1 cellular context compared by ENCODE assay signal in the genomic region with DNA sequence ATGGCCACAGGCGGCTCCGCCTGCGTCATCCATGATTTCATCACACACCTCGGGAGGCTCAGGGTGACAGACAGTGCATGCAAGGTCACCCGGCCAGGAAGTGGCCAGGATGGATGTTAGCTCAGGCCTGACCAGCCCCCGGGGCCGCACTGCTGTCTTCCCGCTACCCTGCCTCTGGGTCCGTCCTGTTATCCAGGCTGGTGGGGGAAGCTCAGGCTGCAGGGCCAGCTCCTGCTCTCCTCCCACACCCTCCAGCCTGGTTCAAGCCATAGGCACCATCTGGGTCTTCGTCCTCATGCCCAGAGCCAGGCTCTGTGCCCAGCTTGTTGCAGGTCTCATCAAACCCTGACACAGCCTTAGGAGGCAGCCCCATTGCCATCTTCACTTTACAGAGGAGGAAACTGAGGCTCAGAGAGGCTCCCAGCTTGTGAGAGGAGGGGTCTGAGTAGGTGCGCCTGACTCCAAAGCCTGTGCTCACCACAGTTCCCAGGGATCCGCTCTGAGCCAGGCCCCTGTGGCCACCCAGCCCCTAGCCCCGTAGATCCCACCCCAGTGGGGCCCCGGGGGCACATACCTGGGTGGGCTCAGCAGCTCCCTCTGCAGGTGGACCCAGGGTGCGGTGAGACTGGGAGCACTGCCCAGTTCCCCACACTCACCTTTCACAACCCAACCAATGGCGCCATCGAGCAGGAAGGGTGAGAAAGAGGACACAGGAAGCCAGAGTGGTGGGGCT.
TF ChIP-seq lines count a peak whose summit lies in the region.

No MANE protein-coding gene starts in this region.

TF ChIP-seq in K562, 482 proteins besides CTCF, POLR2A, EP300 and RAD21 (continued from another document and continues in another):
- TF ChIP-seq, protein P1, sequence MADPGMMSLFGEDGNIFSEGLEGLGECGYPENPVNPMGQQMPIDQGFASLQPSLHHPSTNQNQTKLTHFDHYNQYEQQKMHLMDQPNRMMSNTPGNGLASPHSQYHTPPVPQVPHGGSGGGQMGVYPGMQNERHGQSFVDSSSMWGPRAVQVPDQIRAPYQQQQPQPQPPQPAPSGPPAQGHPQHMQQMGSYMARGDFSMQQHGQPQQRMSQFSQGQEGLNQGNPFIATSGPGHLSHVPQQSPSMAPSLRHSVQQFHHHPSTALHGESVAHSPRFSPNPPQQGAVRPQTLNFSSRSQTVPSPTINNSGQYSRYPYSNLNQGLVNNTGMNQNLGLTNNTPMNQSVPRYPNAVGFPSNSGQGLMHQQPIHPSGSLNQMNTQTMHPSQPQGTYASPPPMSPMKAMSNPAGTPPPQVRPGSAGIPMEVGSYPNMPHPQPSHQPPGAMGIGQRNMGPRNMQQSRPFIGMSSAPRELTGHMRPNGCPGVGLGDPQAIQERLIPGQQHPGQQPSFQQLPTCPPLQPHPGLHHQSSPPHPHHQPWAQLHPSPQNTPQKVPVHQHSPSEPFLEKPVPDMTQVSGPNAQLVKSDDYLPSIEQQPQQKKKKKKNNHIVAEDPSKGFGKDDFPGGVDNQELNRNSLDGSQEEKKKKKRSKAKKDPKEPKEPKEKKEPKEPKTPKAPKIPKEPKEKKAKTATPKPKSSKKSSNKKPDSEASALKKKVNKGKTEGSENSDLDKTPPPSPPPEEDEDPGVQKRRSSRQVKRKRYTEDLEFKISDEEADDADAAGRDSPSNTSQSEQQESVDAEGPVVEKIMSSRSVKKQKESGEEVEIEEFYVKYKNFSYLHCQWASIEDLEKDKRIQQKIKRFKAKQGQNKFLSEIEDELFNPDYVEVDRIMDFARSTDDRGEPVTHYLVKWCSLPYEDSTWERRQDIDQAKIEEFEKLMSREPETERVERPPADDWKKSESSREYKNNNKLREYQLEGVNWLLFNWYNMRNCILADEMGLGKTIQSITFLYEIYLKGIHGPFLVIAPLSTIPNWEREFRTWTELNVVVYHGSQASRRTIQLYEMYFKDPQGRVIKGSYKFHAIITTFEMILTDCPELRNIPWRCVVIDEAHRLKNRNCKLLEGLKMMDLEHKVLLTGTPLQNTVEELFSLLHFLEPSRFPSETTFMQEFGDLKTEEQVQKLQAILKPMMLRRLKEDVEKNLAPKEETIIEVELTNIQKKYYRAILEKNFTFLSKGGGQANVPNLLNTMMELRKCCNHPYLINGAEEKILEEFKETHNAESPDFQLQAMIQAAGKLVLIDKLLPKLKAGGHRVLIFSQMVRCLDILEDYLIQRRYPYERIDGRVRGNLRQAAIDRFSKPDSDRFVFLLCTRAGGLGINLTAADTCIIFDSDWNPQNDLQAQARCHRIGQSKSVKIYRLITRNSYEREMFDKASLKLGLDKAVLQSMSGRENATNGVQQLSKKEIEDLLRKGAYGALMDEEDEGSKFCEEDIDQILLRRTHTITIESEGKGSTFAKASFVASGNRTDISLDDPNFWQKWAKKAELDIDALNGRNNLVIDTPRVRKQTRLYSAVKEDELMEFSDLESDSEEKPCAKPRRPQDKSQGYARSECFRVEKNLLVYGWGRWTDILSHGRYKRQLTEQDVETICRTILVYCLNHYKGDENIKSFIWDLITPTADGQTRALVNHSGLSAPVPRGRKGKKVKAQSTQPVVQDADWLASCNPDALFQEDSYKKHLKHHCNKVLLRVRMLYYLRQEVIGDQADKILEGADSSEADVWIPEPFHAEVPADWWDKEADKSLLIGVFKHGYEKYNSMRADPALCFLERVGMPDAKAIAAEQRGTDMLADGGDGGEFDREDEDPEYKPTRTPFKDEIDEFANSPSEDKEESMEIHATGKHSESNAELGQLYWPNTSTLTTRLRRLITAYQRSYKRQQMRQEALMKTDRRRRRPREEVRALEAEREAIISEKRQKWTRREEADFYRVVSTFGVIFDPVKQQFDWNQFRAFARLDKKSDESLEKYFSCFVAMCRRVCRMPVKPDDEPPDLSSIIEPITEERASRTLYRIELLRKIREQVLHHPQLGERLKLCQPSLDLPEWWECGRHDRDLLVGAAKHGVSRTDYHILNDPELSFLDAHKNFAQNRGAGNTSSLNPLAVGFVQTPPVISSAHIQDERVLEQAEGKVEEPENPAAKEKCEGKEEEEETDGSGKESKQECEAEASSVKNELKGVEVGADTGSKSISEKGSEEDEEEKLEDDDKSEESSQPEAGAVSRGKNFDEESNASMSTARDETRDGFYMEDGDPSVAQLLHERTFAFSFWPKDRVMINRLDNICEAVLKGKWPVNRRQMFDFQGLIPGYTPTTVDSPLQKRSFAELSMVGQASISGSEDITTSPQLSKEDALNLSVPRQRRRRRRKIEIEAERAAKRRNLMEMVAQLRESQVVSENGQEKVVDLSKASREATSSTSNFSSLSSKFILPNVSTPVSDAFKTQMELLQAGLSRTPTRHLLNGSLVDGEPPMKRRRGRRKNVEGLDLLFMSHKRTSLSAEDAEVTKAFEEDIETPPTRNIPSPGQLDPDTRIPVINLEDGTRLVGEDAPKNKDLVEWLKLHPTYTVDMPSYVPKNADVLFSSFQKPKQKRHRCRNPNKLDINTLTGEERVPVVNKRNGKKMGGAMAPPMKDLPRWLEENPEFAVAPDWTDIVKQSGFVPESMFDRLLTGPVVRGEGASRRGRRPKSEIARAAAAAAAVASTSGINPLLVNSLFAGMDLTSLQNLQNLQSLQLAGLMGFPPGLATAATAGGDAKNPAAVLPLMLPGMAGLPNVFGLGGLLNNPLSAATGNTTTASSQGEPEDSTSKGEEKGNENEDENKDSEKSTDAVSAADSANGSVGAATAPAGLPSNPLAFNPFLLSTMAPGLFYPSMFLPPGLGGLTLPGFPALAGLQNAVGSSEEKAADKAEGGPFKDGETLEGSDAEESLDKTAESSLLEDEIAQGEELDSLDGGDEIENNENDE (IDR thresholded peaks at IDR 0.05; ENCODE audit: low read depth, low read length) = no peak
- TF ChIP-seq SLC30A9 (CRISPR knock-in tag; IDR thresholded peaks at IDR 0.05) (no peak), YBX1 (IDR thresholded peaks at IDR 0.05) (no peak), ZNF184 (CRISPR knock-in tag; IDR thresholded peaks at IDR 0.05) (no peak), ZNF57 (CRISPR knock-in tag; IDR thresholded peaks at IDR 0.05) (no peak), ATF7 (IDR thresholded peaks at IDR 0.05) (peak; percentile 98), HDAC6 (IDR thresholded peaks at IDR 0.05; ENCODE audit: low read depth, low read length) (no peak), U2AF2 (optimal IDR thresholded peaks at IDR 0.05; ENCODE audit: low read depth, low read length) (no peak), RB1 (IDR thresholded peaks at IDR 0.05; ENCODE audit: low read depth) (no peak), ZFX (CRISPR knock-in tag; IDR thresholded peaks at IDR 0.05) (peak; percentile 5; the same call in 1 of the 2 replicates), FUS (optimal IDR thresholded peaks at IDR 0.05; ENCODE audit: low read depth, low read length) (no peak), ZNF780A (CRISPR knock-in tag; IDR thresholded peaks at IDR 0.05) (no peak), SP2 (IDR thresholded peaks at IDR 0.05; ENCODE audit: extremely low read depth, low read depth, low read length, poor library complexity, severe bottlenecking) (no peak), FOXJ3 (CRISPR knock-in tag; IDR thresholded peaks at IDR 0.05) (no peak), CBX8 (IDR thresholded peaks at IDR 0.05; ENCODE audit: borderline replicate concordance, extremely low read depth, low read depth, low read length, poor library complexity, severe bottlenecking) (no peak), DACH1 (IDR thresholded peaks at IDR 0.05; ENCODE audit: partially characterized antibody) (no peak), SRSF3 (IDR thresholded peaks at IDR 0.05; ENCODE audit: insufficient read depth, low read length) (no peak), ZNF232 (CRISPR knock-in tag; IDR thresholded peaks at IDR 0.05) (no peak), CCNT2 (IDR thresholded peaks at IDR 0.05; ENCODE audit: borderline replicate concordance, extremely low read depth, insufficient read length, low read depth, low read length) (peak; percentile 22), SRSF1 (IDR thresholded peaks at IDR 0.05; ENCODE audit: low read depth, low read length) (no peak), DIDO1 (tag; IDR thresholded peaks at IDR 0.05; ENCODE audit: low read depth) (no peak), COPS2 (conservative IDR thresholded peaks at IDR 0.05) (no peak), ZNF124 (CRISPR knock-in tag; IDR thresholded peaks at IDR 0.05) (no peak)
- TF ChIP-seq, protein P2, sequence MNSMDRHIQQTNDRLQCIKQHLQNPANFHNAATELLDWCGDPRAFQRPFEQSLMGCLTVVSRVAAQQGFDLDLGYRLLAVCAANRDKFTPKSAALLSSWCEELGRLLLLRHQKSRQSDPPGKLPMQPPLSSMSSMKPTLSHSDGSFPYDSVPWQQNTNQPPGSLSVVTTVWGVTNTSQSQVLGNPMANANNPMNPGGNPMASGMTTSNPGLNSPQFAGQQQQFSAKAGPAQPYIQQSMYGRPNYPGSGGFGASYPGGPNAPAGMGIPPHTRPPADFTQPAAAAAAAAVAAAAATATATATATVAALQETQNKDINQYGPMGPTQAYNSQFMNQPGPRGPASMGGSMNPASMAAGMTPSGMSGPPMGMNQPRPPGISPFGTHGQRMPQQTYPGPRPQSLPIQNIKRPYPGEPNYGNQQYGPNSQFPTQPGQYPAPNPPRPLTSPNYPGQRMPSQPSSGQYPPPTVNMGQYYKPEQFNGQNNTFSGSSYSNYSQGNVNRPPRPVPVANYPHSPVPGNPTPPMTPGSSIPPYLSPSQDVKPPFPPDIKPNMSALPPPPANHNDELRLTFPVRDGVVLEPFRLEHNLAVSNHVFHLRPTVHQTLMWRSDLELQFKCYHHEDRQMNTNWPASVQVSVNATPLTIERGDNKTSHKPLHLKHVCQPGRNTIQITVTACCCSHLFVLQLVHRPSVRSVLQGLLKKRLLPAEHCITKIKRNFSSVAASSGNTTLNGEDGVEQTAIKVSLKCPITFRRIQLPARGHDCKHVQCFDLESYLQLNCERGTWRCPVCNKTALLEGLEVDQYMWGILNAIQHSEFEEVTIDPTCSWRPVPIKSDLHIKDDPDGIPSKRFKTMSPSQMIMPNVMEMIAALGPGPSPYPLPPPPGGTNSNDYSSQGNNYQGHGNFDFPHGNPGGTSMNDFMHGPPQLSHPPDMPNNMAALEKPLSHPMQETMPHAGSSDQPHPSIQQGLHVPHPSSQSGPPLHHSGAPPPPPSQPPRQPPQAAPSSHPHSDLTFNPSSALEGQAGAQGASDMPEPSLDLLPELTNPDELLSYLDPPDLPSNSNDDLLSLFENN (IDR thresholded peaks at IDR 0.05; ENCODE audit: low read depth in 2 of 2, low read length in 2 of 2) = 0 out of 4 replicates have a peak, but pooled peaks of 1 of the 2 experiments have one; percentile 29
- TF ChIP-seq, protein P3, sequence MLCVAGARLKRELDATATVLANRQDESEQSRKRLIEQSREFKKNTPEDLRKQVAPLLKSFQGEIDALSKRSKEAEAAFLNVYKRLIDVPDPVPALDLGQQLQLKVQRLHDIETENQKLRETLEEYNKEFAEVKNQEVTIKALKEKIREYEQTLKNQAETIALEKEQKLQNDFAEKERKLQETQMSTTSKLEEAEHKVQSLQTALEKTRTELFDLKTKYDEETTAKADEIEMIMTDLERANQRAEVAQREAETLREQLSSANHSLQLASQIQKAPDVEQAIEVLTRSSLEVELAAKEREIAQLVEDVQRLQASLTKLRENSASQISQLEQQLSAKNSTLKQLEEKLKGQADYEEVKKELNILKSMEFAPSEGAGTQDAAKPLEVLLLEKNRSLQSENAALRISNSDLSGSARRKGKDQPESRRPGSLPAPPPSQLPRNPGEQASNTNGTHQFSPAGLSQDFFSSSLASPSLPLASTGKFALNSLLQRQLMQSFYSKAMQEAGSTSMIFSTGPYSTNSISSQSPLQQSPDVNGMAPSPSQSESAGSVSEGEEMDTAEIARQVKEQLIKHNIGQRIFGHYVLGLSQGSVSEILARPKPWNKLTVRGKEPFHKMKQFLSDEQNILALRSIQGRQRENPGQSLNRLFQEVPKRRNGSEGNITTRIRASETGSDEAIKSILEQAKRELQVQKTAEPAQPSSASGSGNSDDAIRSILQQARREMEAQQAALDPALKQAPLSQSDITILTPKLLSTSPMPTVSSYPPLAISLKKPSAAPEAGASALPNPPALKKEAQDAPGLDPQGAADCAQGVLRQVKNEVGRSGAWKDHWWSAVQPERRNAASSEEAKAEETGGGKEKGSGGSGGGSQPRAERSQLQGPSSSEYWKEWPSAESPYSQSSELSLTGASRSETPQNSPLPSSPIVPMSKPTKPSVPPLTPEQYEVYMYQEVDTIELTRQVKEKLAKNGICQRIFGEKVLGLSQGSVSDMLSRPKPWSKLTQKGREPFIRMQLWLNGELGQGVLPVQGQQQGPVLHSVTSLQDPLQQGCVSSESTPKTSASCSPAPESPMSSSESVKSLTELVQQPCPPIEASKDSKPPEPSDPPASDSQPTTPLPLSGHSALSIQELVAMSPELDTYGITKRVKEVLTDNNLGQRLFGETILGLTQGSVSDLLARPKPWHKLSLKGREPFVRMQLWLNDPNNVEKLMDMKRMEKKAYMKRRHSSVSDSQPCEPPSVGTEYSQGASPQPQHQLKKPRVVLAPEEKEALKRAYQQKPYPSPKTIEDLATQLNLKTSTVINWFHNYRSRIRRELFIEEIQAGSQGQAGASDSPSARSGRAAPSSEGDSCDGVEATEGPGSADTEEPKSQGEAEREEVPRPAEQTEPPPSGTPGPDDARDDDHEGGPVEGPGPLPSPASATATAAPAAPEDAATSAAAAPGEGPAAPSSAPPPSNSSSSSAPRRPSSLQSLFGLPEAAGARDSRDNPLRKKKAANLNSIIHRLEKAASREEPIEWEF (CRISPR knock-in tag; IDR thresholded peaks at IDR 0.05) = no peak
- TF ChIP-seq, protein P4, sequence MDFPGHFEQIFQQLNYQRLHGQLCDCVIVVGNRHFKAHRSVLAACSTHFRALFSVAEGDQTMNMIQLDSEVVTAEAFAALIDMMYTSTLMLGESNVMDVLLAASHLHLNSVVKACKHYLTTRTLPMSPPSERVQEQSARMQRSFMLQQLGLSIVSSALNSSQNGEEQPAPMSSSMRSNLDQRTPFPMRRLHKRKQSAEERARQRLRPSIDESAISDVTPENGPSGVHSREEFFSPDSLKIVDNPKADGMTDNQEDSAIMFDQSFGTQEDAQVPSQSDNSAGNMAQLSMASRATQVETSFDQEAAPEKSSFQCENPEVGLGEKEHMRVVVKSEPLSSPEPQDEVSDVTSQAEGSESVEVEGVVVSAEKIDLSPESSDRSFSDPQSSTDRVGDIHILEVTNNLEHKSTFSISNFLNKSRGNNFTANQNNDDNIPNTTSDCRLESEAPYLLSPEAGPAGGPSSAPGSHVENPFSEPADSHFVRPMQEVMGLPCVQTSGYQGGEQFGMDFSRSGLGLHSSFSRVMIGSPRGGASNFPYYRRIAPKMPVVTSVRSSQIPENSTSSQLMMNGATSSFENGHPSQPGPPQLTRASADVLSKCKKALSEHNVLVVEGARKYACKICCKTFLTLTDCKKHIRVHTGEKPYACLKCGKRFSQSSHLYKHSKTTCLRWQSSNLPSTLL (IDR thresholded peaks at IDR 0.05) = no peak
- TF ChIP-seq, protein P5, sequence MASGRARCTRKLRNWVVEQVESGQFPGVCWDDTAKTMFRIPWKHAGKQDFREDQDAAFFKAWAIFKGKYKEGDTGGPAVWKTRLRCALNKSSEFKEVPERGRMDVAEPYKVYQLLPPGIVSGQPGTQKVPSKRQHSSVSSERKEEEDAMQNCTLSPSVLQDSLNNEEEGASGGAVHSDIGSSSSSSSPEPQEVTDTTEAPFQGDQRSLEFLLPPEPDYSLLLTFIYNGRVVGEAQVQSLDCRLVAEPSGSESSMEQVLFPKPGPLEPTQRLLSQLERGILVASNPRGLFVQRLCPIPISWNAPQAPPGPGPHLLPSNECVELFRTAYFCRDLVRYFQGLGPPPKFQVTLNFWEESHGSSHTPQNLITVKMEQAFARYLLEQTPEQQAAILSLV (tag; IDR thresholded peaks at IDR 0.05) = 0 out of 2 replicates have a peak, but pooled peaks have one; percentile 54
